25 cellular contexts compared by ENCODE assay signal in the genomic region with DNA sequence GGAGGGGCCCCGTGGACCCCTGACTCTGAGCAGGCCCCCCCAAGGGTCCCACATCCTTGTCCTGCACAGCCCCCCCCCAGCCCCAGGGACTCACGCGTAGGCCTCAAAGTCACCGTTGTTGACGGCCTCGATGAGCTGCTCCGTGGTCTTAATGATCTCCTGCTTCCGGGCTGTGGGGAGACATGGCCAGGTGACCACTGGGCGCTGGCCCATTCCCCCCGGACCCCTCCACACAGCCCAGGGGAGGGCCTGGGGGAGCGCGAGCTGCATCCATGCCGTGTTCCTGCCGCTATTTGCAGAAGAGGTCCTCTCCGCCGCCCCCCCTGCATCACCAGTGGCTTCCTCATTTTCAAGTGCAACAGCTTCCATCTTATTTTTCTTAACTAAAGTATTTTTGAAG. TPM values are rescaled to one million over a fixed set of nuclear protein-coding genes. Genes with fewer than 3 reads are reported as not detected.
"Had no signal": no experiment of that assay in that cellular context is flagged by ENCODE, and none has a peak within 500 bp of the region (broad histone marks: within the 10 kb centered on the region; RNA-seq: fewer than 3 reads in every experiment).

No MANE protein-coding gene starts in this region.

- H3K4me3 ChIP-seq: ascending aorta, dorsolateral prefrontal cortex, skin epidermis, stomach, suprapubic skin, tibial nerve had no signal

- H3K4me1 Mint-ChIP-seq: naive B cell; stimulated activated effector memory CD8-positive, alpha-beta T cell treated with anti-CD3 and anti-CD28 coated beads, Interleukin-12 subunit alpha, Interleukin-12 subunit beta, amount 100 ng/mL, for 72 hours; T-cell had no signal

- H3K27me3 ChIP-seq: ascending aorta, dorsolateral prefrontal cortex had no signal

- H3K27ac Mint-ChIP-seq: activated CD8-positive, alpha-beta T cell treated with anti-CD3 and anti-CD28 coated beads, Interleukin-2, amount 10 ng/mL, durations not matched to agents 7 days and 5 days; activated naive CD4-positive, alpha-beta T cell treated with anti-CD3 and anti-CD28 coated beads, Interleukin-2, amount 50 U/mL, for 72 hours; effector memory CD8-positive, alpha-beta T cell; naive B cell; progenitor cell of endocrine pancreas; stimulated activated effector memory CD8-positive, alpha-beta T cell treated with anti-CD3 and anti-CD28 coated beads, Interleukin-12 subunit alpha, Interleukin-12 subunit beta, amount 100 ng/mL, for 72 hours; T-cell; T-helper 2 cell treated with Interferon-gamma antibody and Interleukin-4, amounts not matched to agents 5 μg/mL and 100 μg/mL, for 36 hours had no signal

- H3K4me1 ChIP-seq: ascending aorta, stomach, tibial nerve had no signal

- H3K9me3 Mint-ChIP-seq: activated naive CD4-positive, alpha-beta T cell treated with anti-CD3 and anti-CD28 coated beads, Interleukin-2, amount 50 U/mL, for 72 hours; effector memory CD8-positive, alpha-beta T cell; naive B cell; neural crest cell; stimulated activated effector memory CD8-positive, alpha-beta T cell treated with anti-CD3 and anti-CD28 coated beads, Interleukin-12 subunit alpha, Interleukin-12 subunit beta, amount 100 ng/mL, for 72 hours; T-cell; T-helper 2 cell treated with Interferon-gamma antibody and Interleukin-4, amounts not matched to agents 5 μg/mL and 100 μg/mL, for 36 hours had no signal

- DNase-seq: activated CD4-positive, alpha-beta T cell treated with anti-CD3 and anti-CD28 coated beads for 1 hour; activated CD4-positive, alpha-beta T cell treated with anti-CD3 and anti-CD28 coated beads, Interleukin-2, amount 50 U/mL, for 1 hour; activated CD8-positive, alpha-beta T cell treated with anti-CD3 and anti-CD28 coated beads, Interleukin-2, amount 10 ng/mL, durations not matched to agents 7 days and 5 days; brain microvascular endothelial cell; central memory CD4-positive, alpha-beta T cell; effector memory CD8-positive, alpha-beta T cell; foreskin melanocyte; hippocampal formation; mesenchymal stem cell; naive B cell; stimulated activated CD4-positive, alpha-beta T cell treated with anti-CD3 and anti-CD28 coated beads, Interleukin-2, amount 100 ng/mL, for 24 hours; stomach; T-cell had no signal

- H3K36me3 ChIP-seq: ascending aorta, brain microvascular endothelial cell, stomach, suprapubic skin had no signal

- H3K4me3 Mint-ChIP-seq: activated CD8-positive, alpha-beta T cell treated with anti-CD3 and anti-CD28 coated beads, Interleukin-2, amount 10 ng/mL, durations not matched to agents 7 days and 5 days; effector memory CD8-positive, alpha-beta T cell; naive B cell; neural crest cell; stimulated activated effector memory CD8-positive, alpha-beta T cell treated with anti-CD3 and anti-CD28 coated beads, Interleukin-12 subunit alpha, Interleukin-12 subunit beta, amount 100 ng/mL, for 72 hours; T-cell; T-helper 2 cell treated with Interferon-gamma antibody and Interleukin-4, amounts not matched to agents 5 μg/mL and 100 μg/mL, for 36 hours had no signal

- H3K36me3 Mint-ChIP-seq: activated naive CD4-positive, alpha-beta T cell treated with anti-CD3 and anti-CD28 coated beads, Interleukin-2, amount 50 U/mL, for 72 hours; naive B cell; stimulated activated effector memory CD8-positive, alpha-beta T cell treated with anti-CD3 and anti-CD28 coated beads, Interleukin-12 subunit alpha, Interleukin-12 subunit beta, amount 100 ng/mL, for 72 hours; T-cell had no signal

- H3K27ac ChIP-seq: ascending aorta, brain microvascular endothelial cell, skin epidermis, stomach, suprapubic skin, tibial nerve, VCaP had no signal

- H3K9me3 ChIP-seq: ascending aorta had no signal

- ATAC-seq: activated CD8-positive, alpha-beta T cell treated with anti-CD3 and anti-CD28 coated beads, Interleukin-2, amount 10 ng/mL, durations not matched to agents 7 days and 5 days; activated naive CD4-positive, alpha-beta T cell treated with anti-CD3 and anti-CD28 coated beads, Interleukin-2, amount 50 U/mL, for 72 hours; effector memory CD8-positive, alpha-beta T cell; esophagus mucosa; stimulated activated effector memory CD8-positive, alpha-beta T cell treated with anti-CD3 and anti-CD28 coated beads, Interleukin-12 subunit alpha, Interleukin-12 subunit beta, amount 100 ng/mL, for 72 hours; T-cell had no signal

RNA-seq across cellular contexts. Expression of a gene that starts 31.5 kb away (rescaled TPM):
- total RNA-seq: activated CD8-positive, alpha-beta T cell treated with anti-CD3 and anti-CD28 coated beads, Interleukin-2, amount 10 ng/mL, durations not matched to agents 7 days and 5 days; esophagus mucosa had no signal
